In genomic region chr9:124799274-124800006, GRCh38 we compare ENCODE assay signal across 16 cellular contexts. TPM values are rescaled to one million over a fixed set of nuclear protein-coding genes. Genes with fewer than 3 reads are reported as not detected.
A peak's percentile ranks its signal among the peaks of the same experiment; 100 is the strongest.
DNase-seq lines count a peak whose midpoint lies in the region; ATAC-seq, FAIRE-seq and TF ChIP-seq lines count a peak whose summit lies in the region.
"Had no signal": no experiment of that assay in that cellular context is flagged by ENCODE, and none has a peak within 500 bp of the region (broad histone marks: within the 10 kb centered on the region; RNA-seq: fewer than 3 reads in every experiment).

No MANE protein-coding gene starts in this region.

- TF ChIP-seq CTCF in H9 (conservative IDR thresholded peaks at IDR 0.05) = peak; percentile 23; the same call in 1 of the 3 replicates
- TF ChIP-seq CTCF in H1 (IDR thresholded peaks at IDR 0.05; ENCODE audit: control extremely low read depth in 1 of 3, insufficient read depth in 1 of 3, low read depth in 1 of 3, low read length in 3 of 3) = peak in 2 of 3 experiments; percentile 19 to 24; a peak in 3 of 4 replicates

- H2AFZ ChIP-seq in H9 (ENCODE audit: low read length) (no peak overlapping the region), H1 (ENCODE audit: low read length) (no peak overlapping the region), GM23248 (no peak overlapping the region)

- H3K18ac ChIP-seq in H9 (ENCODE audit: insufficient read length, low read depth, low read length) (no peak overlapping the region), H1 (ENCODE audit: extremely low read depth, low read length) (no peak overlapping the region; the same call in 1 of the 2 replicates)

- H3K9ac ChIP-seq in H9 (ENCODE audit: extremely low read depth, insufficient read length, low read length) = no peak overlapping the region
- no peak overlapping the region for H3K9ac ChIP-seq in H1 (replicated peaks in 1 of 4; ENCODE audit: extremely low read depth in 1 of 4, low read depth in 3 of 4, low read length in 3 of 4)
- H3K9ac ChIP-seq in GM23248 = no peak overlapping the region

- DNase-seq in H9 (no peak), NCI-H69 (lab: John Stamatoyannopoulos, UW) (peak; percentile 29), H1 (ENCODE audit: low read depth in 1 of 2, low spot score in 2 of 2) (no peak), GM23248 (no peak)
- DNase-seq: HCEC 1CT, MV-4-11, NCI-H1436 treated with DMSO at 0.1 percent for 48 hours, NCI-H2081 treated with DMSO at 0.1 percent for 48 hours, NCI-H446, NCI-H82, SHP77 treated with DMSO at 0.1 percent for 48 hours had no signal

- H3F3A ChIP-seq in GM23248 (ENCODE audit: insufficient read depth) = no peaks in the 10 kb centered on the region

- in situ Hi-C loops in GM23248 (cut with MboI) = no loop called here

- H3K9me3 ChIP-seq in H9 (ENCODE audit: control insufficient read depth, low read depth, low read length) (no peaks in the 10 kb centered on the region), H1 (ENCODE audit: insufficient read depth in 2 of 2, low read depth in 1 of 2, low read length in 1 of 2) (no peaks in the 10 kb centered on the region), GM23248 (ENCODE audit: low read depth) (no peaks in the 10 kb centered on the region)

- H3K23me2 ChIP-seq in H9 (ENCODE audit: insufficient read length, low read depth, low read length, poor library complexity, severe bottlenecking) (no peaks in the 10 kb centered on the region), H1 (ENCODE audit: low read depth, low read length) (no peaks in the 10 kb centered on the region)

- no peaks in the 10 kb centered on the region; the same call in 1 of the 2 replicates for H3K27me3 Mint-ChIP-seq in H9 (ENCODE audit: low read depth)
- H3K27me3 Mint-ChIP-seq in stimulated activated memory B cell treated with anti-CD40 and anti-IgM and Interleukin-4, amounts not matched to agents 10 μg/mL and 1 μg/mL and 100 μg/mL, for 72 hours = no peaks in the 10 kb centered on the region

- H3K27ac ChIP-seq in H9 (ENCODE audit: insufficient read length, low read depth, low read length) (no peak overlapping the region), H1 (ENCODE audit: low read depth, low read length) (no peak overlapping the region), GM23248 (no peak overlapping the region)

- H2BK15ac ChIP-seq in H9 (ENCODE audit: low read depth, low read length) (no peak overlapping the region), H1 (ENCODE audit: low read length) (0 out of 2 replicates have a peak overlapping the region, but pooled peaks have one; percentile 55)

- ATAC-seq in stimulated activated memory B cell treated with anti-CD40 and anti-IgM and Interleukin-4, amounts not matched to agents 10 μg/mL and 1 μg/mL and 100 μg/mL, for 72 hours = no peak
- ATAC-seq in HG02885 (IDR thresholded peaks at IDR 0.05; ENCODE audit: poor library complexity, unreplicated experiment) (no peak), GM21515 (IDR thresholded peaks at IDR 0.05; ENCODE audit: unreplicated experiment) (no peak)

- H3K4me3 ChIP-seq in H1 (ENCODE audit: extremely low read depth in 1 of 4, insufficient read depth in 2 of 4, low read depth in 3 of 4, low read length in 4 of 4) = no peak overlapping the region
- no peak overlapping the region for H3K4me3 ChIP-seq in GM23248

- no CpG with 5 or more reads among the region's 13 CpGs for WGBS in H9 (ENCODE audit: extremely low coverage, insufficient read length, low lambda C conversion rate)
- WGBS in H1 (ENCODE audit: extremely low coverage in 1 of 2, insufficient coverage in 1 of 2, insufficient read length in 1 of 2, insufficient replicate concordance in 2 of 2, low coverage in 1 of 2, low lambda C conversion rate in 2 of 2, missing lambda C conversion rate in 1 of 2), 2 experiments = 86% methylated on average over 13 of the region's 13 CpGs; no CpG with 5 or more reads in 1 of the 2 experiments
- 80 to 81% methylated on average over 12 to 13 of the region's 13 CpGs for WGBS in GM23248 (ENCODE audit: low coverage in 1 of 2, low lambda C conversion rate in 2 of 2, missing lambda C conversion rate in 2 of 2), 2 experiments

- no peak overlapping the region for H4K8ac ChIP-seq in H9 (replicated peaks; ENCODE audit: insufficient read length, low read depth, low read length)
- no peak overlapping the region; the same call in 1 of the 2 replicates for H4K8ac ChIP-seq in H1 (ENCODE audit: extremely low read depth, insufficient read depth, low read length)

- H3K4me3 Mint-ChIP-seq in H9 = no peak overlapping the region
- H3K4me3 Mint-ChIP-seq in stimulated activated memory B cell treated with anti-CD40 and anti-IgM and Interleukin-4, amounts not matched to agents 10 μg/mL and 1 μg/mL and 100 μg/mL, for 72 hours = no peak overlapping the region

- no peak overlapping the region for H3T11ph ChIP-seq in H9 (ENCODE audit: low read length)

- H3K79me2 ChIP-seq in H9 (ENCODE audit: insufficient read depth, low read length) (no peaks in the 10 kb centered on the region), H1 (ENCODE audit: control insufficient read depth in 1 of 2, insufficient read depth in 2 of 2, low read length in 2 of 2) (no peaks in the 10 kb centered on the region), GM23248 (ENCODE audit: insufficient read depth) (no peaks in the 10 kb centered on the region)

- H3K4me2 ChIP-seq in H9 (ENCODE audit: insufficient read depth, insufficient read length, low read length) = no peak overlapping the region
- no peak overlapping the region for H3K4me2 ChIP-seq in H1 (ENCODE audit: insufficient read depth in 1 of 2, low read depth in 2 of 2, low read length in 2 of 2)
- no peak overlapping the region for H3K4me2 ChIP-seq in GM23248 (ENCODE audit: unreplicated experiment)

- H3K79me1 ChIP-seq in H9 (ENCODE audit: insufficient read depth, low read depth, low read length, poor library complexity, severe bottlenecking) = no peaks in the 10 kb centered on the region
- H3K79me1 ChIP-seq in H1 (ENCODE audit: low read depth, low read length) = no peaks in the 10 kb centered on the region

- H2BK120ac ChIP-seq in H9 (ENCODE audit: low read depth, low read length, poor library complexity, severe bottlenecking) (no peak overlapping the region), H1 (replicated peaks; ENCODE audit: low read depth, low read length) (no peak overlapping the region)

- H2BK20ac ChIP-seq in H9 (ENCODE audit: low read depth, low read length, poor library complexity, severe bottlenecking) (no peak overlapping the region), H1 (ENCODE audit: low read length) (no peak overlapping the region)

- H3K27me3 ChIP-seq in H9 (ENCODE audit: insufficient read depth, low read length) (no peaks in the 10 kb centered on the region), H1 (replicated peaks in 1 of 4; ENCODE audit: control insufficient read depth in 3 of 4, extremely low read depth in 1 of 4, insufficient read depth in 3 of 4, low read length in 3 of 4) (no peaks in the 10 kb centered on the region), GM23248 (replicated peaks; ENCODE audit: insufficient read depth) (no peaks in the 10 kb centered on the region; the same call in 1 of the 2 replicates)

- H3K36me3 ChIP-seq in H1 (ENCODE audit: control insufficient read depth in 2 of 4, insufficient read depth in 4 of 4, low read length in 3 of 4) = no peaks in the 10 kb centered on the region
- H3K36me3 ChIP-seq in GM23248 (ENCODE audit: low read depth) = no peaks in the 10 kb centered on the region

- H3K36me3 Mint-ChIP-seq in H9 (ENCODE audit: insufficient read depth in 1 of 3, low read depth in 3 of 3) = no peaks in the 10 kb centered on the region
- H3K36me3 Mint-ChIP-seq in stimulated activated memory B cell treated with anti-CD40 and anti-IgM and Interleukin-4, amounts not matched to agents 10 μg/mL and 1 μg/mL and 100 μg/mL, for 72 hours = no peaks in the 10 kb centered on the region

- FAIRE-seq in H1 (lab: Jason Lieb, UNC) = no peak
- FAIRE-seq: RCC 7860 had no signal

- CTCF ChIA-PET in H1 (lab: Charles Lee; ENCODE audit: partially characterized antibody) = interaction anchor here (0.8 to 65.2 kb wide), 9 partner anchors 10 to 389 kb away, joined by 3 to 1529 read pairs (median 9); partner anchors contain the start of genes ARPC5L, NR6A1, OLFML2A and RPL35

- H4K91ac ChIP-seq in H9 (ENCODE audit: insufficient read length, low read depth, low read length) (no peak overlapping the region), H1 (replicated peaks; ENCODE audit: insufficient read length, low read length) (no peak overlapping the region)

- peak; percentile 22 to 44; a peak in 3 of 4 replicates for TF ChIP-seq RAD21 in H1 (IDR thresholded peaks at IDR 0.05 in 1 of 2, conservative IDR thresholded peaks at IDR 0.05 in 1 of 2; ENCODE audit: low read depth in 2 of 2, low read length in 2 of 2)

- H3K27ac Mint-ChIP-seq in H9 = no peak overlapping the region; a peak in 1 of 7 replicates
- H3K27ac Mint-ChIP-seq in stimulated activated memory B cell treated with anti-CD40 and anti-IgM and Interleukin-4, amounts not matched to agents 10 μg/mL and 1 μg/mL and 100 μg/mL, for 72 hours = peak overlapping the region; percentile 91

- H3K4ac ChIP-seq in H9 (ENCODE audit: low read depth, low read length) (no peak overlapping the region), H1 (replicated peaks; ENCODE audit: insufficient read length, low read depth, low read length) (no peak overlapping the region)

- H3K4me1 ChIP-seq in H9 (ENCODE audit: insufficient read depth, low read length) (no peaks in the 10 kb centered on the region), H1 (replicated peaks in 1 of 4; ENCODE audit: control insufficient read depth in 3 of 4, insufficient read depth in 4 of 4, low read length in 3 of 4) (peaks cover 0 to 12% (median 0%) of the 10 kb centered on the region in 4 experiments; a peak in 2 of 7 replicates), GM23248 (ENCODE audit: insufficient read depth) (peaks cover 6% of the 10 kb centered on the region)

- no peaks in the 10 kb centered on the region for H3K9me2 ChIP-seq in GM23248 (ENCODE audit: insufficient read depth)

- H4K20me1 ChIP-seq in H9 (ENCODE audit: control insufficient read depth, insufficient read depth, insufficient read length) (no peaks in the 10 kb centered on the region), H1 (replicated peaks in 1 of 2; ENCODE audit: control insufficient read depth in 1 of 2, insufficient read depth in 2 of 2, low read length in 2 of 2) (no peaks in the 10 kb centered on the region), GM23248 (ENCODE audit: insufficient read depth) (no peaks in the 10 kb centered on the region)

- no peak overlapping the region for H4K5ac ChIP-seq in H9 (ENCODE audit: insufficient read length, low read depth, low read length)
- H4K5ac ChIP-seq in H1 (ENCODE audit: insufficient read length, low read depth, low read length) = no peak overlapping the region

- TF ChIP-seq POLR2A in H1 (IDR thresholded peaks at IDR 0.05; ENCODE audit: control extremely low read depth in 1 of 2, low read depth in 2 of 2, low read length in 2 of 2) = no peak

- no peak overlapping the region for H2BK5ac ChIP-seq in H9 (ENCODE audit: insufficient read length, low read length)
- H2BK5ac ChIP-seq in H1 (ENCODE audit: low read depth, low read length) = no peak overlapping the region; the same call in 1 of the 2 replicates

- peak overlapping the region; percentile 31; the same call in 1 of the 2 replicates for H3K14ac ChIP-seq in H9 (ENCODE audit: insufficient read depth, low read length)
- H3K14ac ChIP-seq in H1 (ENCODE audit: insufficient read length) = no peak overlapping the region

- H3K4me1 Mint-ChIP-seq in H9 = peaks cover 2 to 6% of the 10 kb centered on the region in 2 experiments; a peak in 1 of 4 replicates
- H3K4me1 Mint-ChIP-seq in stimulated activated memory B cell treated with anti-CD40 and anti-IgM and Interleukin-4, amounts not matched to agents 10 μg/mL and 1 μg/mL and 100 μg/mL, for 72 hours = peaks cover 36% of the 10 kb centered on the region

- no peaks in the 10 kb centered on the region for H3K9me3 Mint-ChIP-seq in H9
- no peaks in the 10 kb centered on the region for H3K9me3 Mint-ChIP-seq in stimulated activated memory B cell treated with anti-CD40 and anti-IgM and Interleukin-4, amounts not matched to agents 10 μg/mL and 1 μg/mL and 100 μg/mL, for 72 hours

- H3K23ac ChIP-seq in H9 (ENCODE audit: insufficient read length, low read depth, low read length) (no peak overlapping the region), H1 (ENCODE audit: insufficient read length) (no peak overlapping the region)

- H2AK5ac ChIP-seq in H9 (ENCODE audit: insufficient read length, low read length) (no peak overlapping the region), H1 (ENCODE audit: low read depth, low read length) (no peak overlapping the region)

- H3K56ac ChIP-seq in H9 (ENCODE audit: insufficient read length, low read depth, low read length) (no peak overlapping the region), H1 (replicated peaks; ENCODE audit: insufficient read length, low read depth, low read length) (no peak overlapping the region)

- POLR2A ChIA-PET in H1 (lab: Charles Lee; ENCODE audit: partially characterized antibody) = interaction anchor here (0.8 to 3.0 kb wide), 9 partner anchors 10 to 63 kb away, joined by 3 to 18 read pairs (median 4); partner anchors contain the start of genes ARPC5L, OLFML2A and RPL35

- no peak overlapping the region for H2BK12ac ChIP-seq in H9 (ENCODE audit: insufficient read length, low read depth, low read length)
- H2BK12ac ChIP-seq in H1 (ENCODE audit: low read depth, low read length) = no peak overlapping the region

- TF ChIP-seq EP300 in H1 (IDR thresholded peaks at IDR 0.05; ENCODE audit: borderline replicate concordance in 1 of 2, low read depth in 2 of 2, low read length in 2 of 2) = no peak

RNA-seq across cellular contexts. Expression of gene OLFML2A, which starts 22.5 kb away (rescaled TPM):
- total RNA-seq in H9 (2021) = 5.8 and 6.0 TPM in 2 replicates
- total RNA-seq in H1 (2021; fragmentation: NEBNext Ultra II Directional; extraction: Animal tissue kit (Norgen Biotek cat#: 25700)) = 11.4 and 11.5 TPM in 2 replicates
- polyA plus RNA-seq in H1 (2011; rRNA removed) (7.8 and 8.7 TPM in 2 replicates), GM23248 (2016; fragmentation: Nextera tagmentation; extraction: Ambion mirVana) (0.08 and 0.14 TPM in 2 replicates)
- 4.7 TPM for polyA plus RNA-seq in H1 (2011; cell fraction: cytosol; rRNA removed)
- polyA plus RNA-seq in H1 (2011; cell fraction: nucleus; rRNA removed) = 5.7 TPM
- polyA plus RNA-seq in H1 (2012, experiment 1 of 2) = 5.8 to 9.0 TPM (median 7.0 TPM) in 4 replicates
- 6.6 TPM for polyA plus RNA-seq in H1 (2012, experiment 2 of 2)
- polyA plus RNA-seq in H1 (2013, experiment 1 of 2) = 15.9 TPM
- polyA plus RNA-seq in H1 (2013, experiment 2 of 2) = 14.8 TPM
- 5.5 and 6.7 TPM in 2 replicates for polyA minus RNA-seq in H1 (2011; rRNA and poly(A)+ RNA removed)
- polyA minus RNA-seq in H1 (2011; cell fraction: cytosol; rRNA and poly(A)+ RNA removed) = 14.4 TPM
- polyA minus RNA-seq in H1 (2011; cell fraction: nucleus; rRNA and poly(A)+ RNA removed) = 5.1 TPM
- total RNA-seq in GM23248 (2014; rRNA removed; shearing (Covaris generic)) = 0.11 and 0.38 TPM in 2 replicates

RNA-seq across cellular contexts. Expression of gene NR6A1, which starts 28.3 kb away (rescaled TPM):
- 98.9 and 99.3 TPM in 2 replicates for total RNA-seq in H9 (2021)
- total RNA-seq in H1 (2021; fragmentation: NEBNext Ultra II Directional; extraction: Animal tissue kit (Norgen Biotek cat#: 25700)) = 232 and 237 TPM in 2 replicates
- polyA plus RNA-seq in H1 (2011; rRNA removed) = 77.0 and 93.2 TPM in 2 replicates
- 72.8 TPM for polyA plus RNA-seq in H1 (2011; cell fraction: cytosol; rRNA removed)
- 59.1 TPM for polyA plus RNA-seq in H1 (2011; cell fraction: nucleus; rRNA removed)
- 99.2 to 116 TPM (median 108 TPM) in 4 replicates for polyA plus RNA-seq in H1 (2012, experiment 1 of 2)
- 69.6 TPM for polyA plus RNA-seq in H1 (2012, experiment 2 of 2)
- 88.5 TPM for polyA plus RNA-seq in H1 (2013, experiment 1 of 2)
- 92.9 TPM for polyA plus RNA-seq in H1 (2013, experiment 2 of 2)
- polyA minus RNA-seq in H1 (2011; rRNA and poly(A)+ RNA removed) = 505 and 571 TPM in 2 replicates
- polyA minus RNA-seq in H1 (2011; cell fraction: cytosol; rRNA and poly(A)+ RNA removed) = 196 TPM
- 104 TPM for polyA minus RNA-seq in H1 (2011; cell fraction: nucleus; rRNA and poly(A)+ RNA removed)
- total RNA-seq in GM23248 (2014; rRNA removed; shearing (Covaris generic)) = not detected in 2 replicates
- 0.06 and 0.16 TPM in 2 replicates for polyA plus RNA-seq in GM23248 (2016; fragmentation: Nextera tagmentation; extraction: Ambion mirVana)

RNA-seq across cellular contexts. Expression of gene WDR38, which starts 53.8 kb away (rescaled TPM):
- not detected in 2 replicates for total RNA-seq in H9 (2021)
- not detected in 2 replicates for total RNA-seq in H1 (2021; fragmentation: NEBNext Ultra II Directional; extraction: Animal tissue kit (Norgen Biotek cat#: 25700))
- polyA plus RNA-seq in H1 (2011; rRNA removed) = not detected in 2 replicates
- not detected for polyA plus RNA-seq in H1 (2011; cell fraction: cytosol; rRNA removed)
- polyA plus RNA-seq in H1 (2011; cell fraction: nucleus; rRNA removed) = not detected
- 0.15 TPM in 1 of 4 replicates, not detected in the others for polyA plus RNA-seq in H1 (2012, experiment 1 of 2)
- not detected for polyA plus RNA-seq in H1 (2012, experiment 2 of 2)
- not detected for polyA plus RNA-seq in H1 (2013, experiment 1 of 2)
- not detected for polyA plus RNA-seq in H1 (2013, experiment 2 of 2)
- not detected in 2 replicates for polyA minus RNA-seq in H1 (2011; rRNA and poly(A)+ RNA removed)
- not detected for polyA minus RNA-seq in H1 (2011; cell fraction: cytosol; rRNA and poly(A)+ RNA removed)
- polyA minus RNA-seq in H1 (2011; cell fraction: nucleus; rRNA and poly(A)+ RNA removed) = not detected
- not detected in 2 replicates for total RNA-seq in GM23248 (2014; rRNA removed; shearing (Covaris generic))
- not detected in 2 replicates for polyA plus RNA-seq in GM23248 (2016; fragmentation: Nextera tagmentation; extraction: Ambion mirVana)
- polyA plus RNA-seq: BJ had no signal

Comparison
In these comparisons a context has a peak if more than half of its experiments do, and no peak if none do; other contexts are left out.
1. RNA of gene NR6A1, which starts 28.3 kb away (total RNA-seq): 232 to 237 TPM in H1 and 98.9 to 99.3 TPM in H9; not detected in GM23248; every median in the first group is over 10 times any median in the second.